In the genomic region with DNA sequence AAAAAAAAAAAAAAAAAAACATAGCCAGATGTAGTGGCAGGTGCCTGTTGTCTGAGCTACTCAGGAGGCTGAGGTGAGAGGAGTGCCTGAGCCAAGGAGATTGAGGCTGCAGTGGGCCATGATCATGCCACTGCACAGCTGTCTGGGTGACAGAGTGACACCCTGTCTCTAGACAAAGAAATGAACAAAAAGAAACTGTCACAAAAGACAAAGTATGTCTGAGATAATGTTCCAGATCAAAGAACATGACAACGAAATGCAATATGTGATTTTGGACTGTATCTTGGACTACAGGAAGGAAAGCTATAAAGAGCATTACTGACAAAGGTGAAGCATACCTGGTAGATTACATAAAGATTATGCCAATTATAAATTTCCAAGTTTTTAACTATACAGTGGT, we compare ENCODE assay signal across 7 cellular contexts.
"Had no signal": no experiment of that assay in that cellular context is flagged by ENCODE, and none has a peak within 500 bp of the region (broad histone marks: within the 10 kb centered on the region; RNA-seq: fewer than 3 reads in every experiment).

No MANE protein-coding gene starts in this region.

- H3K4me3 Mint-ChIP-seq: HFFc6, IgD-negative memory B cell had no signal

- H3K27ac Mint-ChIP-seq: HFFc6, IgD-negative memory B cell had no signal

- H3K36me3 ChIP-seq: HAP-1 had no signal

- H3K27ac ChIP-seq: GM23248, HL-60 had no signal

- H2AFZ ChIP-seq: GM23248 had no signal

- H3K9me3 ChIP-seq: HAP-1 had no signal

- H3K27me3 Mint-ChIP-seq: IgD-negative memory B cell had no signal

- DNase-seq: GM23248, GOT3, H7, HFFc6 had no signal

- H3K36me3 Mint-ChIP-seq: IgD-negative memory B cell had no signal

- H3K4me3 ChIP-seq: GM23248, HAP-1 had no signal

- H3K4me1 ChIP-seq: HAP-1 had no signal

- H3K4me1 Mint-ChIP-seq: IgD-negative memory B cell had no signal
